In the genomic region with DNA sequence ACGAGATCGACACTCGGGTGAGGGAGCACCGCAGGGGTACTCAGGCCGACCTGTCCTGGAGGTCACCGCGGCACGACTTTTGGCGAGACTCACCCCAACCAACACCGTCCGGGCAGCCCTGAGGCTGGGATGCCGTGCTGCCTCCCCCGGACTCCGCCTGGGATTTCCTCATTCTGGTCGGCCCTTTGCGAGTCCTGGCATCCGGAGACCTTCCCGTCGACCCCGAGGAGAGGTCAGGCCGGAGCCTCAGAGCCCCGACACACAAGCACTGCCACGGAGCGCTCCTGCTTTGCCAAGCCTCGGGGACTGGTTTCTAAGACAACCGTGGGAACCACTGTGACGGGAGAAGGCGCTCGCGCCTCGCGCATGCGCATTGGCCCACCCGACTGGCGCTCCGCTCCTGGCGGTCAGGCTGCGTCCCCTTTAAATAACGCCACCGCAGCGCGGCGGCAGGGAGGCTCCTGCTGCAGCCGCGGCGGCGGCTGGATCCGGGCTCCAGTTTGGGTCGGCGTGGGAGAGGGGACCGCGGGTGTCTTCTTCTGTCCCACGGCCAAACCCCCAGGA, we compare ENCODE assay signal across 8 cellular contexts.
DNase-seq lines count a peak whose midpoint lies in the region; ATAC-seq and TF ChIP-seq lines count a peak whose summit lies in the region.
"Not testable (repeated sequence)": the region's sequence is repeated elsewhere in the genome, so short reads cannot be mapped to it uniquely, and the experiment has no call there.

No MANE protein-coding gene starts in this region.

- not testable (repeated sequence) for H3K9me2 ChIP-seq in Karpas-422 (replicated peaks; ENCODE audit: insufficient read depth, low read length)

- TF ChIP-seq CTCF in lung (IDR thresholded peaks at IDR 0.05; ENCODE audit: control extremely low read depth, extremely low read depth): not testable (repeated sequence)

- not testable (repeated sequence) for H4K20me1 ChIP-seq in Karpas-422 (ENCODE audit: insufficient read depth, low read depth, low read length)

- not testable (repeated sequence) for H3K9me3 ChIP-seq in Karpas-422 (ENCODE audit: low read length); effector memory CD4-positive, alpha-beta T cell (ENCODE audit: control insufficient read depth, low read length); lung (ENCODE audit: control insufficient read depth in 2 of 2, insufficient read depth in 1 of 2, low read length in 1 of 2)

- 1 to 2% methylated on average over 53 of the region's 53 CpGs for WGBS in lung, 2 donors

- H3K27me3 ChIP-seq in Karpas-422 (ENCODE audit: low read length); lung (ENCODE audit: control insufficient read depth, insufficient read depth): not testable (repeated sequence)
- peaks cover 35% of the 10 kb centered on the region for H3K27me3 ChIP-seq in effector memory CD4-positive, alpha-beta T cell (replicated peaks; ENCODE audit: control insufficient read depth, insufficient read depth, low read length, poor library complexity, severe bottlenecking)

- not testable (repeated sequence) for H3K27ac ChIP-seq in Karpas-422 (ENCODE audit: low read length); effector memory CD4-positive, alpha-beta T cell (ENCODE audit: insufficient read depth, low read length, poor library complexity, severe bottlenecking); lung (ENCODE audit: low read depth in 1 of 2, low read length in 1 of 2)

- H3K36me3 ChIP-seq in Karpas-422 (ENCODE audit: insufficient read depth, low read length); effector memory CD4-positive, alpha-beta T cell (ENCODE audit: control insufficient read depth, insufficient read depth, low read length); lung (ENCODE audit: control insufficient read depth in 2 of 2, insufficient read depth in 2 of 2, low read length in 2 of 2): not testable (repeated sequence)

- H3K4me2 ChIP-seq in Karpas-422 (ENCODE audit: low read depth, low read length, poor library complexity, severe bottlenecking): peak overlapping the region; percentile 70

- DNase-seq in Ammon's horn (ENCODE audit: low spot score) (peak; percentile 94), Karpas-422 (peak; percentile 93), OCI-M2 (lab: John Stamatoyannopoulos, UW; ENCODE audit: unreplicated experiment) (peak; percentile 65), lung (ENCODE audit: low spot score) (peak; percentile 90)
- peak; percentile 73 for DNase-seq in activated CD8-positive, alpha-beta memory T cell treated with anti-CD3 and anti-CD28 coated beads, Interleukin-2, amount 50 U/mL, for 4 hours
- DNase-seq in effector memory CD4-positive, alpha-beta T cell: peak; percentile 42 to 78 (median 71)
- peak; percentile 73 for DNase-seq in stimulated activated CD4-positive, alpha-beta T cell treated with anti-CD3 and anti-CD28 coated beads, Interleukin-2, amount 100 ng/mL, for 4 hours (ENCODE audit: low read depth)

- H3K4me1 ChIP-seq in Karpas-422 (ENCODE audit: low read length): peaks cover 22% of the 10 kb centered on the region
- H3K4me1 ChIP-seq in effector memory CD4-positive, alpha-beta T cell (ENCODE audit: control insufficient read depth, insufficient read depth, low read length, poor library complexity, severe bottlenecking): peaks cover 24% of the 10 kb centered on the region
- peaks cover 0 to 23% of the 10 kb centered on the region in 2 donors for H3K4me1 ChIP-seq in lung (ENCODE audit: control insufficient read depth in 2 of 2, insufficient read depth in 2 of 2, low read length in 2 of 2)

- ATAC-seq in GM19397 (IDR thresholded peaks at IDR 0.05; ENCODE audit: unreplicated experiment): peak; percentile 48
- ATAC-seq in lung (ENCODE audit: insufficient read depth, low FRiP score): peak; percentile 67

- H3K9ac ChIP-seq in Karpas-422 (ENCODE audit: low read length): peak overlapping the region; percentile 62

- not testable (repeated sequence) for H3K79me2 ChIP-seq in Karpas-422 (ENCODE audit: low read length)

- H3K4me3 ChIP-seq in Karpas-422 (ENCODE audit: low read length) (peak overlapping the region; percentile 58), lung (peak overlapping the region; percentile 19)
- peak overlapping the region; percentile 35 for H3K4me3 ChIP-seq in effector memory CD4-positive, alpha-beta T cell (ENCODE audit: insufficient read depth, low read depth, low read length, poor library complexity, severe bottlenecking)

- H2AFZ ChIP-seq in Karpas-422 (ENCODE audit: low read length): peak overlapping the region; percentile 89
